In genomic region chr15:100118546-100118945, GRCh38 we compare ENCODE assay signal across 34 cellular contexts.
"Had no signal": no experiment of that assay in that cellular context is flagged by ENCODE, and none has a peak within 500 bp of the region (broad histone marks: within the 10 kb centered on the region; RNA-seq: fewer than 3 reads in every experiment).

No MANE protein-coding gene starts in this region.

- H3K27me3 ChIP-seq: brain microvascular endothelial cell, Peyer's patch had no signal

- ATAC-seq: activated naive CD8-positive, alpha-beta T cell treated with anti-CD3 and anti-CD28 coated beads, Interleukin-2, amount 50 U/mL, for 24 hours; activated T-cell treated with anti-CD3 and anti-CD28 coated beads, Interleukin-2, amount 50 U/mL, for 4 hours; PC-3; Right ventricle myocardium inferior had no signal

- DNase-seq: activated B cell treated with CpG ODN at 0.5 μM for 24 hours; activated CD4-positive, alpha-beta memory T cell treated with anti-CD3 and anti-CD28 coated beads for 36 hours; activated CD4-positive, alpha-beta T cell treated with anti-CD3 and anti-CD28 coated beads for 4 hours; activated CD4-positive, alpha-beta T cell treated with anti-CD3 and anti-CD28 coated beads, Interleukin-2, amount 50 U/mL, for 1 hour; activated CD4-positive, CD25-positive, alpha-beta regulatory T cell treated with anti-CD3 and anti-CD28 coated beads, Interleukin-2, amount 50 U/mL, for 72 hours; activated CD8-positive, alpha-beta memory T cell treated with anti-CD3 and anti-CD28 coated beads, Interleukin-2, amount 50 U/mL, for 4 hours; activated effector memory CD4-positive, alpha-beta T cell treated with Interleukin-2 at 50 U/mL for 16 hours; activated naive CD4-positive, alpha-beta T cell treated with anti-CD3 and anti-CD28 coated beads, Interleukin-2, amount 10 ng/mL, durations not matched to agents 7 days and 5 days; activated naive CD8-positive, alpha-beta T cell treated with anti-CD3 and anti-CD28 coated beads, Interleukin-2, amount 50 U/mL, for 24 hours; activated T-cell treated with anti-CD3 and anti-CD28 coated beads for 4 hours; activated T-cell treated with anti-CD3 and anti-CD28 coated beads, Interleukin-2, amount 50 U/mL, for 4 hours; anterior cingulate cortex; brain microvascular endothelial cell; central memory CD4-positive, alpha-beta T cell; NCI-H1092 treated with DMSO at 0.1 percent for 48 hours; NCI-H1417; NCI-H146; NCI-H187; NCI-H2029 treated with DMSO at 0.1 percent for 48 hours; NCI-H2107; NCI-H2171; NCI-H510A; NCI-H526; NCI-H748 treated with DMSO at 0.1 percent for 48 hours; NK-92 treated with Interleukin-12 subunit alpha and Interleukin-12 subunit beta, amount 100 ng/mL, for 24 hours; PC-3; RPMI8226; SW 1271; T-helper 1 cell; T-helper 2 cell; T-helper 9 cell had no signal

- H3K9me3 ChIP-seq: Peyer's patch had no signal

- H3K4me3 ChIP-seq: Peyer's patch had no signal

- H3K36me3 ChIP-seq: brain microvascular endothelial cell, Peyer's patch had no signal

- H3K27ac ChIP-seq: brain microvascular endothelial cell, Peyer's patch, VCaP had no signal
